ENCODE assay signal across 12 cellular contexts in the genomic region with DNA sequence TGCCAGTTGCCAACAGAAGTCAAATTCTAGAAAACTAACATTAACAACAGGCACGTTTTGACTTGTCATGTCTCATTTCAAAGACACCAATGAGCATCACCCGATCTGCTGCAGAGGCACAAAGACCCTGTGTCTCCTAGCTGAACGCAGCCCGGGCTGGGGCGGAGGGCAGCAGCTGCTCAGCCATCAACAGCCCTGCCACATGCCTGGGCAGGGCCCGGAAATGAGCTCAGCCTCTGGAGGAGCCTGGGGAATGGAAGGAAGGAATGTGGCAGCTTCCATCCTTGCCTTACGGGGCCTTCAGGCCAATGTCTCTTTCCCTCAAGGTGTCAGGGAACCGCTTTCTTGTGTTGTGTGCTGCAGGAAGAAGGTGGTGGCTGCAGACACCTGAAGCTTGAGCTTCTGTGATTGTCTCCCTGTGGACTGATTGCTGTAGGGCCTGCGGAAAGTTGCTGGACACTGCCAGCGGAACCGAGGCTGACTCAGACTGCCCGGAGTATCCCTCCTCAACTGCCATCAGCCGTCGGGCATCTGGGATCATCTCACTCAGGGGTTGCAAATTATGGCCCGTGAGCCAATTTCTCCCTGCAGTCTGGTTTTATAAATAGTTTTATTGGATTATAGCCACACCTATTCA. TPM values are rescaled to one million over a fixed set of nuclear protein-coding genes. Genes with fewer than 3 reads are reported as not detected.
DNase-seq lines count a peak whose midpoint lies in the region; ATAC-seq and TF ChIP-seq lines count a peak whose summit lies in the region.
"Had no signal": no experiment of that assay in that cellular context is flagged by ENCODE, and none has a peak within 500 bp of the region (broad histone marks: within the 10 kb centered on the region; RNA-seq: fewer than 3 reads in every experiment).

No MANE protein-coding gene starts in this region.

- DNase-seq in DMS 273 (lab: John Stamatoyannopoulos, UW; ENCODE audit: unreplicated experiment) (peak; percentile 55), DMS 273 treated with DMSO at 0.1 percent for 48 hours (lab: John Stamatoyannopoulos, UW) (no peak), choroid plexus epithelial cell (ENCODE audit: low read depth) (peak; percentile 44), left colon (peak in 1 of 2 donors; percentile 39), upper lobe of right lung (no peak), GM19238 (ENCODE audit: insufficient read length, low spot score) (no peak), GDM1 (lab: John Stamatoyannopoulos, UW) (no peak)
- DNase-seq: activated CD8-positive, alpha-beta memory T cell treated with anti-CD3 and anti-CD28 coated beads, Interleukin-2, amount 50 U/mL, for 48 hours had no signal

- ATAC-seq in left colon (peak; percentile 60), upper lobe of right lung (peak; percentile 18), GM21381 (IDR thresholded peaks at IDR 0.05; ENCODE audit: unreplicated experiment) (no peak)
- ATAC-seq: K562 had no signal

- intact Hi-C loops in left colon (cut with DNase I, micrococcal nuclease), result no loop called here
- intact Hi-C loops in upper lobe of right lung (cut with DNase I), result no loop called here

- H3K4me1 ChIP-seq in upper lobe of right lung, result no peaks in the 10 kb centered on the region

- H3K36me3 ChIP-seq in upper lobe of right lung, result no peaks in the 10 kb centered on the region

- H3K27ac ChIP-seq in upper lobe of right lung, result no peak overlapping the region
- H3K27ac ChIP-seq: 22Rv1 had no signal

- no peak for TF ChIP-seq CTCF in choroid plexus epithelial cell (conservative IDR thresholded peaks at IDR 0.05; ENCODE audit: low read depth, low read length)
- TF ChIP-seq CTCF in upper lobe of right lung (IDR thresholded peaks at IDR 0.05), result no peak

- no peak overlapping the region for H3K4me3 ChIP-seq in choroid plexus epithelial cell (ENCODE audit: low read depth, low read length)
- no peak overlapping the region for H3K4me3 ChIP-seq in upper lobe of right lung
- H3K4me3 ChIP-seq: K562 had no signal

- no peaks in the 10 kb centered on the region for H3K27me3 ChIP-seq in upper lobe of right lung

- no peaks in the 10 kb centered on the region for H3K9me3 ChIP-seq in upper lobe of right lung

RNA-seq across cellular contexts. Expression of gene CDH13, which starts 7.3 kb away (rescaled TPM):
- total RNA-seq in left colon (1 to 10 TPM; 4.1 to 7.1 TPM), upper lobe of right lung (27.2 TPM)
- total RNA-seq: K562, SK-MEL-5 had no signal

Comparison
In these comparisons a context has a peak if more than half of its experiments do, and no peak if none do; other contexts are left out.
1. DNase-seq: peak in DMS 273 (single experiment) and choroid plexus epithelial cell (single experiment); none in DMS 273 treated with DMSO at 0.1 percent for 48 hours (single experiment), upper lobe of right lung (single experiment), GM19238 (single experiment) and GDM1 (single experiment).